Comparison of ENCODE assay signal across 22 cellular contexts in genomic region chr2:218127929-218128455, GRCh38. TPM values are rescaled to one million over a fixed set of nuclear protein-coding genes. Genes with fewer than 3 reads are reported as not detected.
"Had no signal": no experiment of that assay in that cellular context is flagged by ENCODE, and none has a peak within 500 bp of the region (broad histone marks: within the 10 kb centered on the region; RNA-seq: fewer than 3 reads in every experiment).

No MANE protein-coding gene starts in this region.

- H3K79me2 ChIP-seq: hepatocyte, parathyroid adenoma had no signal

- H3K4me3 Mint-ChIP-seq: nephron; stimulated activated naive B cell treated with anti-CD40 and anti-IgM and Interleukin-4, amounts not matched to agents 10 μg/mL and 1 μg/mL and 100 μg/mL, for 72 hours had no signal

- DNase-seq: cortex of kidney; foreskin melanocyte; head of caudate nucleus; stimulated activated CD4-positive, alpha-beta T cell treated with anti-CD3 and anti-CD28 coated beads, Interleukin-2, amount 100 ng/mL, for 24 hours; stimulated activated CD4-positive, alpha-beta T cell treated with anti-CD3 and anti-CD28 coated beads, Interleukin-4, amount 100 ng/mL, for 4 hours; stimulated activated naive B cell treated with anti-CD40 and anti-IgM and Interleukin-4, amounts not matched to agents 10 μg/mL and 1 μg/mL and 100 μg/mL, for 72 hours; stomach; substantia nigra; transverse colon had no signal

- H3K4me1 ChIP-seq: parathyroid adenoma, prostate gland, stomach, transverse colon had no signal

- H3K9ac ChIP-seq: parathyroid adenoma had no signal

- H2AFZ ChIP-seq: hepatocyte, parathyroid adenoma had no signal

- H3K36me3 ChIP-seq: prostate gland, stomach, thoracic aorta, transverse colon had no signal

- H3K4me2 ChIP-seq: hepatocyte had no signal

- H3K36me3 Mint-ChIP-seq: stimulated activated naive B cell treated with anti-CD40 and anti-IgM and Interleukin-4, amounts not matched to agents 10 μg/mL and 1 μg/mL and 100 μg/mL, for 72 hours had no signal

- H3K27ac ChIP-seq: hepatocyte, parathyroid adenoma, prostate gland, thoracic aorta, transverse colon had no signal

- H3K4me3 ChIP-seq: hepatocyte, prostate gland, thoracic aorta, transverse colon had no signal

- H3K9me3 Mint-ChIP-seq: central memory CD8-positive, alpha-beta T cell had no signal

- H3K27me3 ChIP-seq: hepatocyte had no signal

- H3K4me1 Mint-ChIP-seq: nephron had no signal

- ATAC-seq: stimulated activated naive B cell treated with anti-CD40 and anti-IgM and Interleukin-4, amounts not matched to agents 10 μg/mL and 1 μg/mL and 100 μg/mL, for 72 hours had no signal

- H3K27ac Mint-ChIP-seq: nephron; stimulated activated naive B cell treated with anti-CD40 and anti-IgM and Interleukin-4, amounts not matched to agents 10 μg/mL and 1 μg/mL and 100 μg/mL, for 72 hours had no signal

- H3K9me3 ChIP-seq: prostate gland, thoracic aorta, transverse colon had no signal

RNA-seq across cellular contexts. Expression of gene CXCR2, which starts 2.2 kb away (rescaled TPM):
- total RNA-seq: epithelial cell of proximal tubule, kidney epithelial cell, myocyte, renal cortical epithelial cell, transverse colon had no signal

RNA-seq across cellular contexts. Expression of gene CXCR1, which starts 38.8 kb away (rescaled TPM):
- total RNA-seq: epithelial cell of proximal tubule, hepatocyte, kidney epithelial cell, mucosa of gallbladder, myocyte, renal cortical epithelial cell had no signal
- polyA plus RNA-seq: hepatocyte had no signal

RNA-seq across cellular contexts. Expression of gene RUFY4, which starts 58.9 kb away (rescaled TPM):
- total RNA-seq: epithelial cell of proximal tubule, kidney epithelial cell, renal cortical epithelial cell, skeletal muscle tissue, stomach, urinary bladder had no signal
